Comparison of ENCODE assay signal across 1 cellular context in the genomic region with DNA sequence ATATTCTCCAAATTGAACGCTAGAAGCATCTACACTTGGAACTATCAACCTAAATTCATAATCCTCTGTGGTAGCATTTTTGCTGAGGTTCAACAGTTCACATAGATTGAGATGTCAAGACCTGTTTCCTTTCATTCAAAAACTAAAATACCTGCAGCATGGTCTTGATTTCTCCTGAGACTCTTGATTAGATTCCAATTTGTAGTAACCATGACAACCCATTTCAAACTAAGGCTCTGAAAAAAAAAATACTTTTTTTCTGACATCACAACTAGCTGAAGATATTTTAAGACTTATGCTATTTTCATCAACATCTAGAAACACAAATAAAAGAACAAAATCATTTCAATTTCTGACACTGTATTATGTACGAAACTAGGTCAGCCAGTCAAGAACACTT.
A peak's percentile ranks its signal among the peaks of the same experiment; 100 is the strongest.
TF ChIP-seq lines count a peak whose summit lies in the region.

No MANE protein-coding gene starts in this region.

TF ChIP-seq in K562, 482 proteins besides CTCF, POLR2A, EP300 and RAD21:
- peak; percentile 61 for TF ChIP-seq RFX1 (IDR thresholded peaks at IDR 0.05)
- no peak for TF ChIP-seq ZNF589 (CRISPR knock-in tag; IDR thresholded peaks at IDR 0.05; ENCODE audit: low read depth)
- no peak for TF ChIP-seq CREM (IDR thresholded peaks at IDR 0.05; ENCODE audit: low read depth)
